ENCODE assay signal across 8 cellular contexts in genomic region chr6:71190809-71191208, GRCh38.
A peak's percentile ranks its signal among the peaks of the same experiment; 100 is the strongest.
DNase-seq lines count a peak whose midpoint lies in the region; ATAC-seq and TF ChIP-seq lines count a peak whose summit lies in the region.

No MANE protein-coding gene starts in this region.

- ATAC-seq in GM18909 (IDR thresholded peaks at IDR 0.05; ENCODE audit: poor library complexity, unreplicated experiment) (no peak), GM18873 (IDR thresholded peaks at IDR 0.05; ENCODE audit: low FRiP score, unreplicated experiment) (no peak), GM19467 (IDR thresholded peaks at IDR 0.05; ENCODE audit: unreplicated experiment) (no peak)

- H3K36me3 ChIP-seq in OCI-LY3 (replicated peaks; ENCODE audit: low read depth, low read length), result no peaks in the 10 kb centered on the region
- H3K36me3 ChIP-seq in smooth muscle cell (ENCODE audit: low read depth), result no peaks in the 10 kb centered on the region

- TF ChIP-seq CTCF in OCI-LY3 (IDR thresholded peaks at IDR 0.05; ENCODE audit: low read depth, low read length) (peak; percentile 84), epithelial cell of proximal tubule (conservative IDR thresholded peaks at IDR 0.05; ENCODE audit: low read depth, low read length) (peak; percentile 50), smooth muscle cell (IDR thresholded peaks at IDR 0.05; ENCODE audit: borderline replicate concordance, insufficient read depth, poor library complexity, severe bottlenecking) (peak; percentile 46)

- H3K4me2 ChIP-seq in OCI-LY3 (ENCODE audit: low read length) (peak overlapping the region; percentile 38), smooth muscle cell (no peak overlapping the region)

- H3K9ac ChIP-seq in OCI-LY3 (ENCODE audit: low read length) (no peak overlapping the region), smooth muscle cell (ENCODE audit: low read depth) (no peak overlapping the region)

- H3K79me2 ChIP-seq in OCI-LY3 (ENCODE audit: low read length) (no peaks in the 10 kb centered on the region), smooth muscle cell (ENCODE audit: low read depth) (no peaks in the 10 kb centered on the region)

- DNase-seq in NCI-H2196 (lab: John Stamatoyannopoulos, UW; ENCODE audit: unreplicated experiment), result peak; percentile 3
- no peak for DNase-seq in NCI-H2196 treated with DMSO at 0.1 percent for 48 hours (lab: John Stamatoyannopoulos, UW; ENCODE audit: unreplicated experiment)
- no peak for DNase-seq in epithelial cell of proximal tubule (ENCODE audit: low read depth)
- no peak for DNase-seq in smooth muscle cell (lab: John Stamatoyannopoulos, UW; ENCODE audit: unreplicated experiment)

- peak overlapping the region; percentile 47; the same call in 1 of the 2 replicates for H2AFZ ChIP-seq in OCI-LY3 (ENCODE audit: low read depth, low read length)
- no peak overlapping the region for H2AFZ ChIP-seq in smooth muscle cell (ENCODE audit: low read depth)

- H3K4me1 ChIP-seq in OCI-LY3 (ENCODE audit: low read length), result peaks cover 4% of the 10 kb centered on the region
- peaks cover 4% of the 10 kb centered on the region for H3K4me1 ChIP-seq in smooth muscle cell (ENCODE audit: low read depth)

- H3K27ac ChIP-seq in OCI-LY3 (ENCODE audit: low read length) (no peak overlapping the region), smooth muscle cell (ENCODE audit: low read depth) (no peak overlapping the region)

- H4K20me1 ChIP-seq in OCI-LY3 (ENCODE audit: insufficient read depth, low read length), result no peaks in the 10 kb centered on the region
- H4K20me1 ChIP-seq in smooth muscle cell (ENCODE audit: low read depth), result no peaks in the 10 kb centered on the region

- H3K27me3 ChIP-seq in OCI-LY3 (ENCODE audit: low read depth, low read length) (no peaks in the 10 kb centered on the region), smooth muscle cell (ENCODE audit: low read depth) (no peaks in the 10 kb centered on the region)

- peaks cover 7% of the 10 kb centered on the region for H3F3A ChIP-seq in smooth muscle cell (ENCODE audit: low read depth)

- H3K9me3 ChIP-seq in OCI-LY3 (ENCODE audit: insufficient read depth, low read length) (no peaks in the 10 kb centered on the region), smooth muscle cell (replicated peaks; ENCODE audit: low read depth) (no peaks in the 10 kb centered on the region)

- no peak overlapping the region for H3K4me3 ChIP-seq in OCI-LY3 (ENCODE audit: low read length)
- no peak overlapping the region for H3K4me3 ChIP-seq in epithelial cell of proximal tubule (ENCODE audit: low read depth, low read length)
- H3K4me3 ChIP-seq in smooth muscle cell, result no peak overlapping the region

- 35% methylated on average over 3 of the region's 3 CpGs for WGBS in smooth muscle cell (ENCODE audit: low lambda C conversion rate)
